ENCODE assay signal across 8 cellular contexts in the genomic region with DNA sequence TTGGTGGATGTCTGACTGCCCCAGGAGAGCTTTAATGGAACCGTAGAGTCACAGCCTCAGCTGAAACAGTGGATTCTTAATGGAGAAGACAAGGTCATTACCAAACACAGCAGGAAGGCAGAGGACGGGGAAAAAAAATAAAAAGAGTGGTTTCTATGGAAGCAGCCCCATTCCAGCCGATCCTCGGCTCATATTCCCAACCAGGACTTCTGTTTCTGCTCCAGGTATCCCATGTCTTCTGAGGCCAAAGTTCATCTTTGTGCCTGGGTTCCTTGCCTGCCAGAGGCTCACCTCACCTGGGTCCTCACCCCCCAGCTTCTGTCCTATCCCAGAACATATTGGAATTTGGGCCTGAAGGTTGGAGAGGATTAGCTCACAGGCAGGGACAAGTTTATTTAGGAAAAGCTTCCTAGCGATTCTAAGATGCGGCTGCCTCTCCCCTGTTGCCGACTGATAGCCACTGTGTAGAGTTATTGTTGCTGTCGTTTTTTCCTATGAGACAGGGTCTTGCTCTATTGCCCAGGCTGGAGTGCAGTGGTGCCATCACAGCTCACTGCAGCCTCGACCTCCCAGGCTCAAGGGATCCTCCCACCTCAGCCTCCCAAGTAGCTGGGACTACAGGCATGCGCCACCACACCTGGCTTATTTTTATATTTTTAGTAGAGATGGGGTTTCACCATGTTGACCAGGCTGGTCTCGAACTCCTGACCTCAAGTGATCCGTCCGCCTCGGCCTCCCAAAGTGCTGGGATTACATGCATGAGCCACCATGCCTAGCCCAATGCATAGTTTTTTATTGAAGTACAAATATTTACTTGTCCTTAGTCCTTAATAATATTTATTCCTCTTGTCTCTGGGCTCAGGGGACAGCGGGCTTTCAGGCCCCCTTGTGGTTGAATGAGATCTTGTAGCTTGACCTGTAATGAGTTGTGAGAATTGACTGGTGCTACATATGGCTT. TPM values are rescaled to one million over a fixed set of nuclear protein-coding genes. Genes with fewer than 3 reads are reported as not detected.
A peak's percentile ranks its signal among the peaks of the same experiment; 100 is the strongest.
DNase-seq lines count a peak whose midpoint lies in the region; ATAC-seq and TF ChIP-seq lines count a peak whose summit lies in the region.

No MANE protein-coding gene starts in this region.

- 0% methylated on average over 1 of the region's 15 CpGs; no CpG with 5 or more reads in 1 of the 2 experiments for WGBS in IMR-90 (ENCODE audit: extremely low coverage in 2 of 2, insufficient read length in 1 of 2), 2 experiments
- WGBS in right lobe of liver (ENCODE audit: insufficient coverage, low coverage, low lambda C conversion rate, missing lambda C conversion rate), result 64% methylated on average over 12 of the region's 15 CpGs

- H3K4ac ChIP-seq in IMR-90 (ENCODE audit: low read depth, low read length), result no peak overlapping the region

- H3K27ac Mint-ChIP-seq in activated T-helper 1 cell treated with anti-CD3 and anti-CD28 coated beads, Interleukin-12 subunit alpha, Interleukin-12 subunit beta, Interleukin-2, Interleukin-4 antibody, amounts not matched to agents 30 ng/mL and 10 ng/mL and 1 ng/mL, durations not matched to agents 14 hours and 24 hours and 36 hours, result no peak overlapping the region
- no peak overlapping the region for H3K27ac Mint-ChIP-seq in CD8-positive, alpha-beta T cell

- no TSS peak for BruUV-seq in IMR-90 (replicated peaks; lab: Mats Ljungman, UMichigan)

- POLR2A ChIA-PET in IMR-90 (lab: Charles Lee; ENCODE audit: unreplicated experiment), result no interaction called here
- POLR2A ChIA-PET in CD8-positive, alpha-beta T cell (lab: Charles Lee), result no interaction called here

- ATAC-seq in IMR-90 (ENCODE audit: low read depth), result peak; percentile 69
- ATAC-seq in right lobe of liver, result peak; percentile 64 to 80 (median 74)
- no peak for ATAC-seq in HG02970 (IDR thresholded peaks at IDR 0.05; ENCODE audit: low FRiP score, unreplicated experiment)
- ATAC-seq in CD8-positive, alpha-beta T cell, result no peak

- H3K9me3 ChIP-seq in IMR-90 (ENCODE audit: control insufficient read depth, insufficient read depth, low read length), result no peaks in the 10 kb centered on the region
- H3K9me3 ChIP-seq in right lobe of liver, result no peaks in the 10 kb centered on the region
- no peaks in the 10 kb centered on the region for H3K9me3 ChIP-seq in CD8-positive, alpha-beta T cell (ENCODE audit: low read length)

- intact Hi-C loops in IMR-90 (cut with micrococcal nuclease), result no loop called here
- intact Hi-C loops in right lobe of liver (cut with DNase I), result loop anchor here in 1 of 2 donors (10.0 kb wide), 1 partner anchor 112 kb away; no protein-coding TSS in a partner anchor
- intact Hi-C loops in activated T-helper 1 cell treated with anti-CD3 and anti-CD28 coated beads, Interleukin-12 subunit alpha, Interleukin-12 subunit beta, Interleukin-2, Interleukin-4 antibody, amounts not matched to agents 30 ng/mL and 10 ng/mL and 1 ng/mL, durations not matched to agents 14 hours and 24 hours and 36 hours (cut with micrococcal nuclease), result no loop called here
- intact Hi-C loops in CD8-positive, alpha-beta T cell (cut with DNase I, micrococcal nuclease), result no loop called here

- TF ChIP-seq CTCF in IMR-90 (conservative IDR thresholded peaks at IDR 0.05; ENCODE audit: low read depth, low read length) (peak; percentile 58), WI38 (IDR thresholded peaks at IDR 0.05; ENCODE audit: low read depth, low read length) (peak; percentile 46; the same call in 1 of the 2 replicates), right lobe of liver (IDR thresholded peaks at IDR 0.05) (peak; percentile 39 to 51 (median 44))
- no peak for TF ChIP-seq CTCF in CD8-positive, alpha-beta T cell (IDR thresholded peaks at IDR 0.05)

- no peak overlapping the region; a peak in 1 of 4 replicates for H4K8ac ChIP-seq in IMR-90 (ENCODE audit: low read depth in 2 of 2, low read length in 2 of 2)

- dilution Hi-C loops in IMR-90 (cut with HindIII; ENCODE audit: low sequenced_read_pairs, unreplicated experiment), result no loop called here

- in situ Hi-C loops in IMR-90 (cut with MboI; ENCODE audit: low sequenced_read_pairs), result loop anchor here (10.0 kb wide), 1 partner anchor 222 kb away; no protein-coding TSS in a partner anchor

- no peaks in the 10 kb centered on the region for H3K36me3 ChIP-seq in IMR-90 (ENCODE audit: control insufficient read depth, insufficient read depth, low read length)
- no peaks in the 10 kb centered on the region for H3K36me3 ChIP-seq in right lobe of liver
- no peaks in the 10 kb centered on the region for H3K36me3 ChIP-seq in CD8-positive, alpha-beta T cell (ENCODE audit: insufficient read depth, low read length)

- no peak overlapping the region for H4K91ac ChIP-seq in IMR-90 (ENCODE audit: insufficient read depth, low read depth, low read length)

- H3K4me3 ChIP-seq in IMR-90 (ENCODE audit: insufficient read depth, low read depth, low read length) (no peak overlapping the region), WI38 (ENCODE audit: low read depth, low read length) (no peak overlapping the region), right lobe of liver (no peak overlapping the region)
- no peak overlapping the region for H3K4me3 ChIP-seq in CD8-positive, alpha-beta T cell (ENCODE audit: low read depth, low read length)

- H3K4me2 ChIP-seq in IMR-90 (ENCODE audit: low read depth, low read length), result no peak overlapping the region

- peaks cover 3% of the 10 kb centered on the region for H3K4me1 ChIP-seq in IMR-90 (ENCODE audit: control insufficient read depth, insufficient read depth, low read length)
- H3K4me1 ChIP-seq in right lobe of liver, result no peaks in the 10 kb centered on the region
- H3K4me1 ChIP-seq in CD8-positive, alpha-beta T cell (ENCODE audit: insufficient read depth, low read length), result no peaks in the 10 kb centered on the region

- H3K14ac ChIP-seq in IMR-90 (replicated peaks; ENCODE audit: low read depth, low read length), result no peak overlapping the region

- no peak overlapping the region for H3K4me3 Mint-ChIP-seq in activated T-helper 1 cell treated with anti-CD3 and anti-CD28 coated beads, Interleukin-12 subunit alpha, Interleukin-12 subunit beta, Interleukin-2, Interleukin-4 antibody, amounts not matched to agents 30 ng/mL and 10 ng/mL and 1 ng/mL, durations not matched to agents 14 hours and 24 hours and 36 hours
- no peak overlapping the region for H3K4me3 Mint-ChIP-seq in CD8-positive, alpha-beta T cell

- H2AK5ac ChIP-seq in IMR-90 (ENCODE audit: low read depth, low read length), result peak overlapping the region; percentile 46; the same call in 1 of the 2 replicates

- H2AFZ ChIP-seq in IMR-90 (replicated peaks; ENCODE audit: low read length, poor library complexity), result no peak overlapping the region

- no peaks in the 10 kb centered on the region for H3K27me3 ChIP-seq in IMR-90 (ENCODE audit: control insufficient read depth, insufficient read depth, low read length)
- no peaks in the 10 kb centered on the region for H3K27me3 ChIP-seq in right lobe of liver
- H3K27me3 ChIP-seq in CD8-positive, alpha-beta T cell (ENCODE audit: insufficient read depth, low read length), result no peaks in the 10 kb centered on the region

- no peaks in the 10 kb centered on the region for H3K79me1 ChIP-seq in IMR-90 (ENCODE audit: low read depth in 1 of 2, low read length in 2 of 2)

- CTCF ChIA-PET in IMR-90 (lab: Yijun Ruan, JAX), result interaction anchor here (1.1 kb wide), 1 partner anchor 132 kb away, joined by 4 read pairs; no protein-coding TSS in a partner anchor
- CTCF ChIA-PET in CD8-positive, alpha-beta T cell (lab: Charles Lee), result no interaction called here

- H3K27ac ChIP-seq in IMR-90 (ENCODE audit: insufficient read depth, low read length) (no peak overlapping the region), right lobe of liver (no peak overlapping the region)
- H3K27ac ChIP-seq in CD8-positive, alpha-beta T cell (ENCODE audit: low read depth, low read length), result no peak overlapping the region

- H3K56ac ChIP-seq in IMR-90 (ENCODE audit: extremely low read depth, insufficient read depth, low read length), result no peak overlapping the region

- no peak overlapping the region for H4K5ac ChIP-seq in IMR-90 (ENCODE audit: low read depth, low read length)

- TF ChIP-seq POLR2A in IMR-90 (IDR thresholded peaks at IDR 0.05; ENCODE audit: low read depth, low read length) (no peak), right lobe of liver (IDR thresholded peaks at IDR 0.05) (no peak)

- H3K9ac ChIP-seq in IMR-90 (ENCODE audit: low read depth, low read length), result no peak overlapping the region

- no peaks in the 10 kb centered on the region for H4K20me1 ChIP-seq in IMR-90 (ENCODE audit: insufficient read depth, low read length)

- no peak overlapping the region for H2BK120ac ChIP-seq in IMR-90 (ENCODE audit: low read depth, low read length)

- H2BK5ac ChIP-seq in IMR-90 (ENCODE audit: low read depth, low read length, poor library complexity, severe bottlenecking), result no peak overlapping the region

- H2AK9ac ChIP-seq in IMR-90 (replicated peaks; ENCODE audit: low read depth, low read length, poor library complexity), result no peak overlapping the region

- no peaks in the 10 kb centered on the region for H3K9me3 Mint-ChIP-seq in activated T-helper 1 cell treated with anti-CD3 and anti-CD28 coated beads, Interleukin-12 subunit alpha, Interleukin-12 subunit beta, Interleukin-2, Interleukin-4 antibody, amounts not matched to agents 30 ng/mL and 10 ng/mL and 1 ng/mL, durations not matched to agents 14 hours and 24 hours and 36 hours
- H3K9me3 Mint-ChIP-seq in CD8-positive, alpha-beta T cell, result no peaks in the 10 kb centered on the region

- DNase-seq in D341Med (ENCODE audit: low spot score), result peak; percentile 63
- peak; percentile 53 for DNase-seq in IMR-90
- no peak for DNase-seq in right lobe of liver
- no peak for DNase-seq in activated T-cell treated with anti-CD3 and anti-CD28 coated beads, Interleukin-2, amount 50 U/mL, for 48 hours
- DNase-seq in activated T-helper 1 cell treated with anti-CD3 and anti-CD28 coated beads, Interleukin-12 subunit alpha, Interleukin-12 subunit beta, Interleukin-2, Interleukin-4 antibody, amounts not matched to agents 30 ng/mL and 10 ng/mL and 1 ng/mL, durations not matched to agents 14 hours and 24 hours and 36 hours (ENCODE audit: low spot score), result no peak
- DNase-seq in CD8-positive, alpha-beta T cell, result no peak

- no peaks in the 10 kb centered on the region for H3K4me1 Mint-ChIP-seq in activated T-helper 1 cell treated with anti-CD3 and anti-CD28 coated beads, Interleukin-12 subunit alpha, Interleukin-12 subunit beta, Interleukin-2, Interleukin-4 antibody, amounts not matched to agents 30 ng/mL and 10 ng/mL and 1 ng/mL, durations not matched to agents 14 hours and 24 hours and 36 hours (ENCODE audit: low read depth)
- H3K4me1 Mint-ChIP-seq in CD8-positive, alpha-beta T cell (ENCODE audit: low read depth), result no peaks in the 10 kb centered on the region

- peak; percentile 72 for TF ChIP-seq RAD21 in IMR-90 (IDR thresholded peaks at IDR 0.05; ENCODE audit: low read length)

- H2BK20ac ChIP-seq in IMR-90 (ENCODE audit: low read depth, low read length), result no peak overlapping the region

- no peak overlapping the region for H3K18ac ChIP-seq in IMR-90 (ENCODE audit: low read depth, low read length)

- H3K23ac ChIP-seq in IMR-90 (ENCODE audit: low read depth, low read length), result no peak overlapping the region

- H3K27me3 Mint-ChIP-seq in activated T-helper 1 cell treated with anti-CD3 and anti-CD28 coated beads, Interleukin-12 subunit alpha, Interleukin-12 subunit beta, Interleukin-2, Interleukin-4 antibody, amounts not matched to agents 30 ng/mL and 10 ng/mL and 1 ng/mL, durations not matched to agents 14 hours and 24 hours and 36 hours (ENCODE audit: insufficient read depth), result peaks cover 8% of the 10 kb centered on the region
- no peaks in the 10 kb centered on the region for H3K27me3 Mint-ChIP-seq in CD8-positive, alpha-beta T cell (ENCODE audit: low read depth)

- H3K9me1 ChIP-seq in IMR-90 (ENCODE audit: insufficient read depth, low read length), result no peaks in the 10 kb centered on the region

- H3K36me3 Mint-ChIP-seq in activated T-helper 1 cell treated with anti-CD3 and anti-CD28 coated beads, Interleukin-12 subunit alpha, Interleukin-12 subunit beta, Interleukin-2, Interleukin-4 antibody, amounts not matched to agents 30 ng/mL and 10 ng/mL and 1 ng/mL, durations not matched to agents 14 hours and 24 hours and 36 hours (ENCODE audit: low read depth), result no peaks in the 10 kb centered on the region
- no peaks in the 10 kb centered on the region for H3K36me3 Mint-ChIP-seq in CD8-positive, alpha-beta T cell

- no peak overlapping the region for H2BK15ac ChIP-seq in IMR-90 (ENCODE audit: low read depth, low read length)

RNA-seq across cellular contexts. Expression of gene CCL26, which starts 15.4 kb away (rescaled TPM):
- total RNA-seq in IMR-90 (2012; rRNA removed) (not detected in 2 replicates), right lobe of liver (not detected)
- not detected in 2 replicates for polyA plus RNA-seq in IMR-90 (2012; rRNA removed)
- polyA plus RNA-seq in IMR-90 (2012; cell fraction: cytosol; rRNA removed), result 0.28 TPM in 1 of 2 replicates, not detected in the other
- 0.34 TPM in 1 of 2 replicates, not detected in the other for polyA plus RNA-seq in IMR-90 (2012; cell fraction: nucleus; rRNA removed; ENCODE audit: low replicate concordance)
- total RNA-seq in activated T-helper 1 cell treated with anti-CD3 and anti-CD28 coated beads, Interleukin-12 subunit alpha, Interleukin-12 subunit beta, Interleukin-2, Interleukin-4 antibody, amounts not matched to agents 30 ng/mL and 10 ng/mL and 1 ng/mL, durations not matched to agents 14 hours and 24 hours and 36 hours, result not detected in 2 replicates
- not detected for total RNA-seq in CD8-positive, alpha-beta T cell

RNA-seq across cellular contexts. Expression of gene HIP1, which starts 17.9 kb away (rescaled TPM):
- total RNA-seq in IMR-90 (2012; rRNA removed), result 10.0 and 11.1 TPM in 2 replicates
- polyA plus RNA-seq in IMR-90 (2012; rRNA removed), result 6.5 and 6.8 TPM in 2 replicates
- polyA plus RNA-seq in IMR-90 (2012; cell fraction: cytosol; rRNA removed), result 3.5 and 5.6 TPM in 2 replicates
- polyA plus RNA-seq in IMR-90 (2012; cell fraction: nucleus; rRNA removed; ENCODE audit: low replicate concordance), result 4.8 and 6.8 TPM in 2 replicates
- 10 to 100 TPM; 17.6 to 23.0 (median 18.8) TPM for total RNA-seq in right lobe of liver
- 2.3 and 3.3 TPM in 2 replicates for total RNA-seq in activated T-helper 1 cell treated with anti-CD3 and anti-CD28 coated beads, Interleukin-12 subunit alpha, Interleukin-12 subunit beta, Interleukin-2, Interleukin-4 antibody, amounts not matched to agents 30 ng/mL and 10 ng/mL and 1 ng/mL, durations not matched to agents 14 hours and 24 hours and 36 hours
- 1 to 10 TPM; 3.1 to 3.4 TPM for total RNA-seq in CD8-positive, alpha-beta T cell

RNA-seq across cellular contexts. Expression of gene CCL24, which starts 57.0 kb away (rescaled TPM):
- total RNA-seq in IMR-90 (2012; rRNA removed), result not detected in 2 replicates
- polyA plus RNA-seq in IMR-90 (2012; rRNA removed), result not detected in 2 replicates
- not detected in 2 replicates for polyA plus RNA-seq in IMR-90 (2012; cell fraction: cytosol; rRNA removed)
- polyA plus RNA-seq in IMR-90 (2012; cell fraction: nucleus; rRNA removed; ENCODE audit: low replicate concordance), result 0.17 and 0.21 TPM in 2 replicates
- total RNA-seq in right lobe of liver, result 1 to 10 TPM in 2 of 6 experiments, not detected in 4; 1.1 to 1.2 TPM
- total RNA-seq in activated T-helper 1 cell treated with anti-CD3 and anti-CD28 coated beads, Interleukin-12 subunit alpha, Interleukin-12 subunit beta, Interleukin-2, Interleukin-4 antibody, amounts not matched to agents 30 ng/mL and 10 ng/mL and 1 ng/mL, durations not matched to agents 14 hours and 24 hours and 36 hours, result not detected in 2 replicates
- not detected for total RNA-seq in CD8-positive, alpha-beta T cell

Comparison
In these comparisons a context has a peak if more than half of its experiments do, and no peak if none do; other contexts are left out.
1. DNase-seq: peak in D341Med (single experiment) and IMR-90 (single experiment); none in right lobe of liver (0 of 3), activated T-cell treated with anti-CD3 and anti-CD28 coated beads, Interleukin-2, amount 50 U/mL, for 48 hours (0 of 2), activated T-helper 1 cell treated with anti-CD3 and anti-CD28 coated beads, Interleukin-12 subunit alpha, Interleukin-12 subunit beta, Interleukin-2, Interleukin-4 antibody, amounts not matched to agents 30 ng/mL and 10 ng/mL and 1 ng/mL, durations not matched to agents 14 hours and 24 hours and 36 hours (single experiment) and CD8-positive, alpha-beta T cell (0 of 7).
2. ATAC-seq: peak in IMR-90 (single experiment) and right lobe of liver (4 of 4); none in HG02970 (single experiment) and CD8-positive, alpha-beta T cell (single experiment).